Comparison of ENCODE assay signal across 8 cellular contexts in the genomic region with DNA sequence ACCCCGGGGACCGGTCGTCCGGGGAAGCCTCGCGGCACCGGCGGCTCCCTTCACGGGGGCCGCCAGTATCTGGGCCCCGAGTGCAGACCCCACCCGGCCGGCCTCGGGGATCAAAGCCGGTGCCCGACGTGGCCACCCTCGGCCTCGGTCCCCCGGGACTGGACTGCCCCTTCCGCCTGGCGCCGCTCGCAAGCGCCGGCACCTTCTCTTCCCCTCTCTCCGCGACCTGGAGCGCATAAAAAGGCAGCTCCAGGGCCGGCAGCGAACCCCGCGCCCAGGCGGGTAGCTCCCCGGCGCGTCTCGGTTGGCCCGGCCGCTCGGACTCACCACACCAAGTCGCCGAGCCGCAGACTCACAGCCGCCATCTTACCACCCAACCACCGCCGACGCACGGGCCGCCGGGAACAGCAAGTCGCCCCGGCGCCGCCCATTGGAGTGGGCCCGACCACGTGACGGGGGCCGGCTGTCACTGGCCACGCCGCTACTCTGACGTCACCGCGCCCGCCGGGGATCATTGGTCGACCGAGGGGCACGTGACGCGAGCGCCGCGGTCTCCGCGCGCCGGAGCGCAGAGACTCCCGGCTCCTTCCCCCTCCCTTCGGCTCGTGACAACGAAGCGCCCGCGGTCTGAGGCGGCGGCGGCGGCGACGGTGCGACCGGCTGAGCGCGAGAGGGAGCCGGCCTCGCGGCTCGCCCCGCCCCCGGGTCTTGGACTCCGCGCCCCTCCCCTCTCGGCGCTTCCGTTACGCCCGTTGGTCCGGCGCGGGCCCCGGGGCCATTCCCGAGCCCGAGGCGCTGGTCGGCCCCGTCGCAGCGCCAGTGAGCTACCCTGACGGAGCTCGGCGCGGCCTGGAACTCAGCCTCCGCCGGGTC. TPM values are rescaled to one million over a fixed set of nuclear protein-coding genes. Genes with fewer than 3 reads are reported as not detected.
DNase-seq lines count a peak whose midpoint lies in the region; TF ChIP-seq lines count a peak whose summit lies in the region.

GLYR1 (minus strand) TSS at position 388 of the 873 bp plus-strand sequence; CDS start at position 365, 23 bp downstream.
UBN1 (plus strand) TSS at position 581 of the 873 bp plus-strand sequence. CDS start 5,437 bp downstream, outside the sequence.

- no peaks in the 10 kb centered on the region for H3K9me3 Mint-ChIP-seq in H9

- H4K20me1 ChIP-seq in H9 (ENCODE audit: control insufficient read depth, insufficient read depth, insufficient read length) (no peaks in the 10 kb centered on the region), neural cell (ENCODE audit: insufficient read depth) (no peaks in the 10 kb centered on the region)

- peak; percentile 28 for TF ChIP-seq EP300 in neural cell (conservative IDR thresholded peaks at IDR 0.05; ENCODE audit: poor library complexity, severe bottlenecking)
- no peak for TF ChIP-seq EP300 in stomach (IDR thresholded peaks at IDR 0.05)

- H3K4me3 Mint-ChIP-seq in H9 = peak within 1 kb of the TSS; percentile 82 to 93

- no peak within 1 kb of the TSS for H3K27ac ChIP-seq in H9 (ENCODE audit: insufficient read length, low read depth, low read length)
- H3K27ac ChIP-seq in neural cell (ENCODE audit: low read length) = peak within 1 kb of the TSS; percentile 87
- peak within 1 kb of the TSS; percentile 97 to 99 (median 98) for H3K27ac ChIP-seq in stomach

- TF ChIP-seq CTCF in H9 (conservative IDR thresholded peaks at IDR 0.05) = no peak
- TF ChIP-seq CTCF in fibroblast of villous mesenchyme (IDR thresholded peaks at IDR 0.05; ENCODE audit: insufficient read depth, low read depth, low read length) = no peak
- TF ChIP-seq CTCF in neural cell (IDR thresholded peaks at IDR 0.05; ENCODE audit: poor library complexity, severe bottlenecking) = no peak
- no peak for TF ChIP-seq CTCF in stomach (IDR thresholded peaks at IDR 0.05)

- no peak within 1 kb of the TSS for H3K56ac ChIP-seq in H9 (ENCODE audit: insufficient read length, low read depth, low read length)

- H3F3A ChIP-seq in neural cell (ENCODE audit: insufficient read depth, low read length, poor library complexity, severe bottlenecking) = no peaks in the 10 kb centered on the region

- H2AFZ ChIP-seq in H9 (ENCODE audit: low read length) (no peak within 1 kb of the TSS), neural cell (ENCODE audit: low read depth, low read length) (peak within 1 kb of the TSS; percentile 80)

- peaks cover 17% of the 10 kb centered on the region for H3K23me2 ChIP-seq in H9 (ENCODE audit: insufficient read length, low read depth, low read length, poor library complexity, severe bottlenecking)

- no peak within 1 kb of the TSS for H2BK15ac ChIP-seq in H9 (ENCODE audit: low read depth, low read length)

- DNase-seq in ELR (ENCODE audit: low read depth) (peak; percentile 96), H9 (peak; percentile 98), MG63 (peak; percentile 99), SHP77 treated with DMSO at 0.1 percent for 48 hours (lab: John Stamatoyannopoulos, UW) (peak; percentile 85), activated gamma-delta T cell (lab: John Stamatoyannopoulos, UW) (peak; percentile 100), fibroblast of villous mesenchyme (ENCODE audit: low read depth) (peak; percentile 97), stomach (peak; percentile 100)

- no peak within 1 kb of the TSS for H2BK5ac ChIP-seq in H9 (ENCODE audit: insufficient read length, low read length)

- no peak within 1 kb of the TSS for H2BK20ac ChIP-seq in H9 (ENCODE audit: low read depth, low read length, poor library complexity, severe bottlenecking)

- TF ChIP-seq RAD21 in neural cell (conservative IDR thresholded peaks at IDR 0.05) = no peak

- no peak within 1 kb of the TSS for H4K5ac ChIP-seq in H9 (ENCODE audit: insufficient read length, low read depth, low read length)

- peak in 2 of 4 donors; percentile 20 to 55 for TF ChIP-seq POLR2A in stomach (IDR thresholded peaks at IDR 0.05)

- H3K14ac ChIP-seq in H9 (ENCODE audit: insufficient read depth, low read length) = peak within 1 kb of the TSS; percentile 76; the same call in 1 of the 2 replicates

- H3K79me1 ChIP-seq in H9 (ENCODE audit: insufficient read depth, low read depth, low read length, poor library complexity, severe bottlenecking) = peaks cover 11% of the 10 kb centered on the region

- no peaks in the 10 kb centered on the region for H3K27me3 Mint-ChIP-seq in H9 (ENCODE audit: low read depth)

- H3K4ac ChIP-seq in H9 (ENCODE audit: low read depth, low read length) = no peak within 1 kb of the TSS

- H3K27me3 ChIP-seq in H9 (ENCODE audit: insufficient read depth, low read length) (no peaks in the 10 kb centered on the region), MG63 (no peaks in the 10 kb centered on the region), neural cell (ENCODE audit: insufficient read depth, low read depth, low read length) (no peaks in the 10 kb centered on the region), stomach (no peaks in the 10 kb centered on the region)

- H3K23ac ChIP-seq in H9 (ENCODE audit: insufficient read length, low read depth, low read length) = no peak within 1 kb of the TSS

- H3K4me1 Mint-ChIP-seq in H9 = peaks cover 23 to 31% of the 10 kb centered on the region in 2 experiments

- H3K79me2 ChIP-seq in H9 (ENCODE audit: insufficient read depth, low read length) = peaks cover 30% of the 10 kb centered on the region
- peaks cover 60% of the 10 kb centered on the region for H3K79me2 ChIP-seq in neural cell (replicated peaks; ENCODE audit: insufficient read depth, low read length)

- H3K4me3 ChIP-seq in MG63 (peak within 1 kb of the TSS; percentile 82), fibroblast of villous mesenchyme (ENCODE audit: low read depth, low read length) (peak within 1 kb of the TSS; percentile 90), neural cell (ENCODE audit: low read length) (peak within 1 kb of the TSS; percentile 98), stomach (peak within 1 kb of the TSS; percentile 77 to 96 (median 94))

- H3K36me3 Mint-ChIP-seq in H9 (ENCODE audit: insufficient read depth in 1 of 3, low read depth in 3 of 3) = peaks cover 20 to 41% (median 39%) of the 10 kb centered on the region in 3 experiments

- H2BK120ac ChIP-seq in H9 (ENCODE audit: low read depth, low read length, poor library complexity, severe bottlenecking) = no peak within 1 kb of the TSS

- H3K36me3 ChIP-seq in MG63 (peaks cover 50% of the 10 kb centered on the region), neural cell (ENCODE audit: insufficient read depth, low read length) (no peaks in the 10 kb centered on the region), stomach (peaks cover 23 to 36% (median 34%) of the 10 kb centered on the region in 4 donors)

- WGBS in H9 (ENCODE audit: extremely low coverage, insufficient read length, low lambda C conversion rate) = no CpG with 5 or more reads among the region's 126 CpGs
- 0 to 1% (median 0%) methylated on average over 8 to 126 of the region's 126 CpGs for WGBS in stomach, 5 donors

- no peak within 1 kb of the TSS for H2BK12ac ChIP-seq in H9 (ENCODE audit: insufficient read length, low read depth, low read length)

- H3K4me1 ChIP-seq in H9 (ENCODE audit: insufficient read depth, low read length) = peaks cover 3% of the 10 kb centered on the region
- H3K4me1 ChIP-seq in stomach = peaks cover 35 to 67% (median 48%) of the 10 kb centered on the region in 4 donors

- H3K9ac ChIP-seq in H9 (ENCODE audit: extremely low read depth, insufficient read length, low read length) (peak within 1 kb of the TSS; percentile 76), neural cell (ENCODE audit: low read length) (peak within 1 kb of the TSS; percentile 92)

- peak within 1 kb of the TSS; percentile 72 to 95 (median 92); a peak in 6 of 7 replicates for H3K27ac Mint-ChIP-seq in H9

- no peak within 1 kb of the TSS for H4K91ac ChIP-seq in H9 (ENCODE audit: insufficient read length, low read depth, low read length)

- H4K8ac ChIP-seq in H9 (replicated peaks; ENCODE audit: insufficient read length, low read depth, low read length) = no peak within 1 kb of the TSS

- H3T11ph ChIP-seq in H9 (ENCODE audit: low read length) = no peak within 1 kb of the TSS

- H3K4me2 ChIP-seq in H9 (ENCODE audit: insufficient read depth, insufficient read length, low read length) (peak within 1 kb of the TSS; percentile 98), neural cell (ENCODE audit: low read length) (peak within 1 kb of the TSS; percentile 91)

- H3K9me2 ChIP-seq in neural cell (ENCODE audit: insufficient read depth, low read length) = no peaks in the 10 kb centered on the region

- intact Hi-C loops in stomach (cut with DNase I; ENCODE audit: low total_unique reads) = no loop called here

- H3K18ac ChIP-seq in H9 (ENCODE audit: insufficient read length, low read depth, low read length) = no peak within 1 kb of the TSS

- no peak within 1 kb of the TSS for H2AK5ac ChIP-seq in H9 (ENCODE audit: insufficient read length, low read length)

- H3K9me3 ChIP-seq in H9 (ENCODE audit: control insufficient read depth, low read depth, low read length) (no peaks in the 10 kb centered on the region), MG63 (no peaks in the 10 kb centered on the region), neural cell (ENCODE audit: low read length) (no peaks in the 10 kb centered on the region), stomach (no peaks in the 10 kb centered on the region)

TF ChIP-seq in neural cell, 6 proteins besides CTCF, POLR2A, EP300 and RAD21 (continues in another document):
- TF ChIP-seq TAF1 (IDR thresholded peaks at IDR 0.05; ENCODE audit: low read depth) = peak; percentile 88

RNA-seq across cellular contexts. Expression of gene GLYR1, which starts in this region (rescaled TPM):
- 114 TPM in 2 replicates for total RNA-seq in H9 (2021)
- 44.6 and 45.2 TPM in 2 replicates for total RNA-seq in MG63 (2014; rRNA removed; shearing (Covaris generic); ENCODE audit: low replicate concordance)
- 45.7 and 60.9 TPM in 2 replicates for total RNA-seq in fibroblast of villous mesenchyme
- polyA plus RNA-seq in neural cell = 78.6 and 87.6 TPM in 2 replicates
- polyA minus RNA-seq in neural cell = 86.9 and 87.7 TPM in 2 replicates
- 100 to 1,000 TPM in 2 of 5 donors, 10 to 100 TPM in 3; 46.9 to 187 (median 83.2) TPM for total RNA-seq in stomach
- 10 to 100 TPM; 29.3 to 46.0 (median 36.5) TPM for polyA plus RNA-seq in stomach

RNA-seq across cellular contexts. Expression of gene UBN1, which starts in this region (rescaled TPM):
- 51.8 and 55.2 TPM in 2 replicates for total RNA-seq in H9 (2021)
- 27.3 and 27.7 TPM in 2 replicates for total RNA-seq in MG63 (2014; rRNA removed; shearing (Covaris generic); ENCODE audit: low replicate concordance)
- 28.1 and 32.2 TPM in 2 replicates for total RNA-seq in fibroblast of villous mesenchyme
- 17.1 and 18.5 TPM in 2 replicates for polyA plus RNA-seq in neural cell
- polyA minus RNA-seq in neural cell = 35.2 and 40.2 TPM in 2 replicates
- 100 to 1,000 TPM in 1 of 5 donors, 10 to 100 TPM in 4; 34.0 to 319 (median 51.3) TPM for total RNA-seq in stomach
- polyA plus RNA-seq in stomach = 1 to 10 TPM; 5.4 to 9.3 (median 7.8) TPM
